12 cellular contexts compared by ENCODE assay signal in the genomic region with DNA sequence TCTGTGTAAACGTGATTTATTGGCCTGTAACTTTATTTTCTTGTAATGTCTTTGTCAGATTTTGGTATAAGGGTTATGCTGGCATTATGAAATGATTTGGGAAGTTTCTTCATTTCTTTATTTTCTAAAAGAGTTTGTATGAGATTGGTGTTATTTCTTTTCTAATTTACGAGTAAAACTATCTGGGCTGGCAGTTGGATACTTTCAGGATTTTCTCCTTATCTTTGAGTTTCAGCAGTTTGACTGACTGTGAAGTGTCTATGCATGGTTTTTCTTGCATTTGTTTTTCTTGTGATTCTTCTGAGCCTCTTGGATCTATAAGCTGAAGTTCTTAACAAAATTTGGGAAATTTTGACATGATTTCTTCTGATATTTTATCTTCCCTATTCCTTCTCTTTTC. TPM values are rescaled to one million over a fixed set of nuclear protein-coding genes. Genes with fewer than 3 reads are reported as not detected.
"Had no signal": no experiment of that assay in that cellular context is flagged by ENCODE, and none has a peak within 500 bp of the region (broad histone marks: within the 10 kb centered on the region; RNA-seq: fewer than 3 reads in every experiment).

No MANE protein-coding gene starts in this region.

- H2AFZ ChIP-seq: GM23248, GM23338 had no signal

- H3K36me3 ChIP-seq: HAP-1 had no signal

- H3K9ac ChIP-seq: GM23248 had no signal

- FAIRE-seq: H1, H54 had no signal

- ATAC-seq: GM23338, HCT116 had no signal

- DNase-seq: GM23248, GOT3, H7, H9, HCEC 1CT, HFFc6 had no signal

- H3K4me3 ChIP-seq: GM23248, GM23338, HAP-1 had no signal

- H3K9me3 ChIP-seq: HAP-1 had no signal

- H3K27ac Mint-ChIP-seq: GM23338, H9, HFFc6 had no signal

- H3K4me1 ChIP-seq: HAP-1 had no signal

- H3K4me2 ChIP-seq: GM23338 had no signal

- H3K4me3 Mint-ChIP-seq: GM23338, H9, HFFc6 had no signal

- H3K27ac ChIP-seq: GM23248 had no signal

RNA-seq across cellular contexts. Expression of gene ADGRG7, which starts 18.1 kb away (rescaled TPM):
- total RNA-seq: GM23248, GM23338, H1, H4, H7, H9, HFFc6 had no signal
- polyA plus RNA-seq: GM23248, GM23338, H1 had no signal
